ENCODE assay signal across 1 cellular context in genomic region chr6:130018292-130018829, GRCh38.
TF ChIP-seq lines count a peak whose summit lies in the region.

Gene L3MBTL3, plus strand, starts transcription at chr6:130018581. Its CDS starts 24,119 bp downstream, at chr6:130042700.

TF ChIP-seq in H1, 55 proteins besides CTCF, POLR2A, EP300 and RAD21 (continued from another document):
- TF ChIP-seq TCF12 (IDR thresholded peaks at IDR 0.05; ENCODE audit: low read depth, low read length) (no peak), NANOG (IDR thresholded peaks at IDR 0.05; ENCODE audit: insufficient read depth, low read depth, low read length, poor library complexity, severe bottlenecking) (no peak), EZH2 (IDR thresholded peaks at IDR 0.05; ENCODE audit: low read depth, low read length, severe bottlenecking) (no peak), CBX5 (IDR thresholded peaks at IDR 0.05; ENCODE audit: low read depth, low read length) (no peak), CHD2 (IDR thresholded peaks at IDR 0.05; ENCODE audit: low read length) (no peak), BACH1 (IDR thresholded peaks at IDR 0.05; ENCODE audit: low read length) (no peak), CTBP2 (IDR thresholded peaks at IDR 0.05; ENCODE audit: borderline replicate concordance, insufficient read depth, insufficient read length, low read length) (no peak), SP2 (IDR thresholded peaks at IDR 0.05; ENCODE audit: low read length) (no peak), SAP30 (IDR thresholded peaks at IDR 0.05; ENCODE audit: insufficient read depth, insufficient replicate concordance, low read length) (no peak), SP1 (IDR thresholded peaks at IDR 0.05; ENCODE audit: low read depth, low read length) (no peak), HDAC2 (IDR thresholded peaks at IDR 0.05; ENCODE audit: borderline replicate concordance in 1 of 2, low read depth in 2 of 2, low read length in 2 of 2) (0 out of 4 replicates have a peak, but pooled peaks of 1 of the 2 experiments have one; percentile 6), CHD7 (IDR thresholded peaks at IDR 0.05; ENCODE audit: insufficient replicate concordance, low read length) (no peak), SIRT6 (IDR thresholded peaks at IDR 0.05; ENCODE audit: low read length) (no peak), MAX (IDR thresholded peaks at IDR 0.05) (peak; percentile 44), ASH2L (IDR thresholded peaks at IDR 0.05; ENCODE audit: low read length) (peak; percentile 73), CHD1 (IDR thresholded peaks at IDR 0.05; ENCODE audit: low read depth, low read length) (no peak), TAF1 (IDR thresholded peaks at IDR 0.05; ENCODE audit: low read depth, low read length) (0 out of 2 replicates have a peak, but pooled peaks have one; percentile 18), RBBP5 (IDR thresholded peaks at IDR 0.05; ENCODE audit: borderline replicate concordance, low read depth, low read length) (0 out of 2 replicates have a peak, but pooled peaks have one; percentile 33), ZNF274 (IDR thresholded peaks at IDR 0.05; ENCODE audit: borderline replicate concordance, extremely low read depth, low read length) (no peak), TAF7 (optimal IDR thresholded peaks at IDR 0.05; ENCODE audit: borderline replicate concordance, low read depth, low read length) (no peak), SIN3A (conservative IDR thresholded peaks at IDR 0.05 in 1 of 2, IDR thresholded peaks at IDR 0.05 in 1 of 2; ENCODE audit: low read depth in 1 of 2, low read length in 2 of 2) (no peak), JUND (IDR thresholded peaks at IDR 0.05; ENCODE audit: low read length) (no peak), SP4 (IDR thresholded peaks at IDR 0.05; ENCODE audit: low read length) (no peak), ATF3 (IDR thresholded peaks at IDR 0.05; ENCODE audit: insufficient read depth, low read depth, low read length) (no peak), RFX5 (IDR thresholded peaks at IDR 0.05; ENCODE audit: borderline replicate concordance, low read depth, low read length) (no peak), PHF8 (conservative IDR thresholded peaks at IDR 0.05; ENCODE audit: low read depth, low read length) (0 out of 2 replicates have a peak, but pooled peaks have one; percentile 15), RXRA (IDR thresholded peaks at IDR 0.05; ENCODE audit: insufficient read depth, low read depth, low read length) (no peak), KDM5A (IDR thresholded peaks at IDR 0.05; ENCODE audit: low read length) (no peak), TBP (IDR thresholded peaks at IDR 0.05; ENCODE audit: low read depth, low read length) (peak; percentile 67; the same call in 1 of the 2 replicates), POLR2AphosphoS5 (IDR thresholded peaks at IDR 0.05; ENCODE audit: low read depth, low read length) (no peak), CEBPB (IDR thresholded peaks at IDR 0.05; ENCODE audit: low read depth, low read length) (no peak), TEAD4 (IDR thresholded peaks at IDR 0.05; ENCODE audit: low read depth, low read length) (no peak), RNF2 (IDR thresholded peaks at IDR 0.05; ENCODE audit: borderline replicate concordance, low read depth, low read length, missing control alignments, poor library complexity, severe bottlenecking) (no peak), BCL11A (IDR thresholded peaks at IDR 0.05; ENCODE audit: low read depth in 2 of 2, low read length in 2 of 2) (no peak), MAFK (IDR thresholded peaks at IDR 0.05; ENCODE audit: low read depth, low read length) (no peak), KDM1A (IDR thresholded peaks at IDR 0.05; ENCODE audit: borderline replicate concordance, low read length) (no peak), CREB1 (IDR thresholded peaks at IDR 0.05) (no peak), ATF2 (IDR thresholded peaks at IDR 0.05; ENCODE audit: low read length) (no peak), POU5F1 (IDR thresholded peaks at IDR 0.05; ENCODE audit: low read depth, low read length) (no peak), NRF1 (IDR thresholded peaks at IDR 0.05; ENCODE audit: low read depth, low read length) (peak; percentile 78), JUN (IDR thresholded peaks at IDR 0.05; ENCODE audit: low read depth, low read length) (no peak), SUZ12 (IDR thresholded peaks at IDR 0.05; ENCODE audit: low read length) (no peak), KDM4A (IDR thresholded peaks at IDR 0.05; ENCODE audit: low read depth, low read length, severe bottlenecking) (no peak), HDAC6 (IDR thresholded peaks at IDR 0.05; ENCODE audit: low read depth, low read length) (no peak), YY1 (IDR thresholded peaks at IDR 0.05; ENCODE audit: low read depth, low read length) (no peak), EGR1 (IDR thresholded peaks at IDR 0.05; ENCODE audit: borderline replicate concordance, low read depth, low read length) (no peak), E2F6 (IDR thresholded peaks at IDR 0.05) (no peak), GTF2F1 (IDR thresholded peaks at IDR 0.05; ENCODE audit: borderline replicate concordance, low read depth, low read length) (no peak), CBX8 (IDR thresholded peaks at IDR 0.05; ENCODE audit: borderline replicate concordance, low read depth, low read length) (no peak), USF2 (IDR thresholded peaks at IDR 0.05; ENCODE audit: low read length) (no peak), FOSL1 (IDR thresholded peaks at IDR 0.05; ENCODE audit: insufficient read depth, low read depth, low read length) (no peak), SIX5 (IDR thresholded peaks at IDR 0.05; ENCODE audit: low read depth, low read length) (no peak), BRCA1 (IDR thresholded peaks at IDR 0.05; ENCODE audit: low read depth, low read length) (no peak)
TF ChIP-seq in H1: peak in this region for 8.
